In the genomic region with DNA sequence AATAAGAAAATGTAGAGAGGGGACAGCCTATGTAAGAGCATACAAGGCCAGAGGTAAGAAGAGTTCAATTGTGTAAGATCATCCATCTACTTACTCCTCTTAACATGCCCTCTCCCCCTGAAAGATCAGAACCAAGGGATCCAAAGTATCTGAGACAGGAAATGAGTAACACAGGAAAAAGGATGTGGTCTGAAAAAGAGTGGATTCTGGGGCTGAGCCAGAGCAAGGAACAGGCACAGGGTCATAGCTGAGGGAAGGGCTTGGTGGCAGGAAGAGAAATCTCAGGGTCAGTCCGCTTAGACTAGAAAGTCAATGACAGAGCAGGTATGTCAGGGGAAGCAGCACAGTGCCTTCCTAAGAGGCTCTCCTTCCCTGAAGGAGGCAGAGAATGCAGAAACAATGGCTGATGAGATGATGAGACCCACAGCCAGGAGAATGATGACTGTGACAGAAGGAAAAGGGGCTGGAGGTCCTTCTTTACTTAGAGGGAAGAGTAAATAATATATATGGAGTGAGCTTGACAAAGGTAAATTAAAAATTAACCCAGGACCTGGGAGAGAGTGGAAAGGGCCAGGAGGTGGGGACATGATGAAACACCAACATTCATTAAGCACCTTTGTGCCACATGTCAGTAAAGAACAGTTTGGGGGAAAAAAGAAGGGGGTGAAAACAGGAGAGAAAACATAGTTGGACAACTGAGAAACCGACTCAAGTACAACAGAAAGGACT, we compare ENCODE assay signal across 8 cellular contexts. TPM values are rescaled to one million over a fixed set of nuclear protein-coding genes. Genes with fewer than 3 reads are reported as not detected.
DNase-seq lines count a peak whose midpoint lies in the region; ATAC-seq lines count a peak whose summit lies in the region.

No MANE protein-coding gene starts in this region.

- POLR2A ChIA-PET in activated CD8-positive, alpha-beta T cell treated with anti-CD3 and anti-CD28 coated beads, Interleukin-2, amount 10 ng/mL, durations not matched to agents 7 days and 5 days (lab: Charles Lee), result interaction anchor here (0.7 kb wide), 1 partner anchor 12 kb away, joined by 3 read pairs; no protein-coding TSS in a partner anchor

- peaks cover 35% of the 10 kb centered on the region for H3K36me3 Mint-ChIP-seq in activated CD8-positive, alpha-beta T cell treated with anti-CD3 and anti-CD28 coated beads, Interleukin-2, amount 10 ng/mL, durations not matched to agents 7 days and 5 days (ENCODE audit: low read depth)

- H3K4me3 ChIP-seq in HUES48 (ENCODE audit: low read depth, low read length), result no peak overlapping the region

- DNase-seq in AG08395 (ENCODE audit: low spot score) (peak; percentile 79), Right ventricle myocardium superior (no peak), pulmonary artery endothelial cell (ENCODE audit: low read depth, low spot score) (peak; percentile 69), NCI-H82 (lab: John Stamatoyannopoulos, UW) (no peak), NCI-H187 (lab: John Stamatoyannopoulos, UW) (no peak)
- peak; percentile 31 for DNase-seq in activated CD8-positive, alpha-beta T cell treated with anti-CD3 and anti-CD28 coated beads, Interleukin-2, amount 10 ng/mL, durations not matched to agents 7 days and 5 days

- H3K9me3 Mint-ChIP-seq in activated CD8-positive, alpha-beta T cell treated with anti-CD3 and anti-CD28 coated beads, Interleukin-2, amount 10 ng/mL, durations not matched to agents 7 days and 5 days (ENCODE audit: insufficient read depth), result no peaks in the 10 kb centered on the region

- CTCF ChIA-PET in activated CD8-positive, alpha-beta T cell treated with anti-CD3 and anti-CD28 coated beads, Interleukin-2, amount 10 ng/mL, durations not matched to agents 7 days and 5 days (lab: Charles Lee), result interaction anchor here (1.2 to 2.2 kb wide), 3 partner anchors 8 to 209 kb away, joined by 3 to 5 read pairs (median 3); no protein-coding TSS in a partner anchor

- H3K27me3 Mint-ChIP-seq in activated CD8-positive, alpha-beta T cell treated with anti-CD3 and anti-CD28 coated beads, Interleukin-2, amount 10 ng/mL, durations not matched to agents 7 days and 5 days (ENCODE audit: low read depth), result peaks cover 3% of the 10 kb centered on the region

- peaks cover 82% of the 10 kb centered on the region for H3K27me3 ChIP-seq in HUES48 (ENCODE audit: control insufficient read depth, insufficient read depth, low read length)

- peak overlapping the region; percentile 95 for H3K4me3 Mint-ChIP-seq in activated CD8-positive, alpha-beta T cell treated with anti-CD3 and anti-CD28 coated beads, Interleukin-2, amount 10 ng/mL, durations not matched to agents 7 days and 5 days

- no peak overlapping the region for H3K9ac ChIP-seq in HUES48 (ENCODE audit: low read depth, low read length)

- intact Hi-C loops in Right ventricle myocardium superior (cut with DNase I), result no loop called here

- no peak for ATAC-seq in activated CD8-positive, alpha-beta T cell treated with anti-CD3 and anti-CD28 coated beads, Interleukin-2, amount 10 ng/mL, durations not matched to agents 7 days and 5 days
- ATAC-seq in Right ventricle myocardium superior (ENCODE audit: poor library complexity) (peak; percentile 17), GM21515 (IDR thresholded peaks at IDR 0.05; ENCODE audit: unreplicated experiment) (no peak)

- no peaks in the 10 kb centered on the region for H3K9me3 ChIP-seq in HUES48 (ENCODE audit: control insufficient read depth, insufficient read depth, low read length)

- H3K27ac Mint-ChIP-seq in activated CD8-positive, alpha-beta T cell treated with anti-CD3 and anti-CD28 coated beads, Interleukin-2, amount 10 ng/mL, durations not matched to agents 7 days and 5 days, result peak overlapping the region; percentile 76

- peak overlapping the region; percentile 73 for H3K27ac ChIP-seq in HUES48 (ENCODE audit: low read depth, low read length)

- no peaks in the 10 kb centered on the region for H3K36me3 ChIP-seq in HUES48 (ENCODE audit: control insufficient read depth, insufficient read depth, low read length)

- peaks cover 55% of the 10 kb centered on the region for H3K4me1 Mint-ChIP-seq in activated CD8-positive, alpha-beta T cell treated with anti-CD3 and anti-CD28 coated beads, Interleukin-2, amount 10 ng/mL, durations not matched to agents 7 days and 5 days (ENCODE audit: low read depth)

- peaks cover 51% of the 10 kb centered on the region for H3K4me1 ChIP-seq in HUES48 (ENCODE audit: control insufficient read depth, insufficient read depth, low read length)

RNA-seq across cellular contexts. Expression of a gene that starts 26.2 kb away (rescaled TPM):
- not detected for total RNA-seq in activated CD8-positive, alpha-beta T cell treated with anti-CD3 and anti-CD28 coated beads, Interleukin-2, amount 10 ng/mL, durations not matched to agents 7 days and 5 days
- total RNA-seq in Right ventricle myocardium superior (not detected), pulmonary artery endothelial cell (not detected in 2 replicates)

Comparison
In these comparisons a context has a peak if more than half of its experiments do, and no peak if none do; other contexts are left out.
1. DNase-seq: peak in AG08395 (single experiment), activated CD8-positive, alpha-beta T cell treated with anti-CD3 and anti-CD28 coated beads, Interleukin-2, amount 10 ng/mL, durations not matched to agents 7 days and 5 days (single experiment) and pulmonary artery endothelial cell (single experiment); none in Right ventricle myocardium superior (single experiment), NCI-H82 (single experiment) and NCI-H187 (0 of 2).